Comparison of ENCODE assay signal across 22 cellular contexts in the genomic region with DNA sequence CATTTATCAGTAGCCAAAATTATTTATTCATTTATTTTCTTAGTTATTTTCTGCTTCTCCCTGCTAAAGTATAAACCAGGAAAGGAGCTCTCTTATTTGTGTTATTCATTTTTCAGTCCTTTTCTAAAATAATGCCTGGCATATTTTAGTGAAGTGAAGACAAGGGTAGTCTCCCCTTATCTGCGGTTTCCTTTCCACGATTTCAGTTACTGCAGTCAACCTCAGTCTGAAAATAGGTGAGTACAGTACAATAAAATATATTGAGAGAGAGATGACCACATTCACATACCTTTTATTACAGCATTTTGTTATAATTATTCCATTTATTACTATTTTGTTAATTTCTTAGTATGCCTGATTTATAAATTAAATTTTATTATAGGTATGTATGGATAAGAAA. TPM values are rescaled to one million over a fixed set of nuclear protein-coding genes. Genes with fewer than 3 reads are reported as not detected.
A peak's percentile ranks its signal among the peaks of the same experiment; 100 is the strongest.
DNase-seq lines count a peak whose midpoint lies in the region; ATAC-seq and TF ChIP-seq lines count a peak whose summit lies in the region.
"Had no signal": no experiment of that assay in that cellular context is flagged by ENCODE, and none has a peak within 500 bp of the region (broad histone marks: within the 10 kb centered on the region; RNA-seq: fewer than 3 reads in every experiment).

No MANE protein-coding gene starts in this region.

- H3K4me3 ChIP-seq in MM.1S (ENCODE audit: low read length) (no peak overlapping the region), ovary (no peak overlapping the region), smooth muscle cell (no peak overlapping the region)
- H3K4me3 ChIP-seq: BLaER1, GM12878 had no signal

- H3K4me1 ChIP-seq in MM.1S (ENCODE audit: low read length), result no peaks in the 10 kb centered on the region
- H3K4me1 ChIP-seq in ovary (ENCODE audit: insufficient read depth), result no peaks in the 10 kb centered on the region
- no peaks in the 10 kb centered on the region for H3K4me1 ChIP-seq in smooth muscle cell (ENCODE audit: low read depth)
- H3K4me1 ChIP-seq: BE2C had no signal

- no peaks in the 10 kb centered on the region for H4K20me1 ChIP-seq in MM.1S (ENCODE audit: insufficient read depth, low read length)
- no peaks in the 10 kb centered on the region for H4K20me1 ChIP-seq in smooth muscle cell (ENCODE audit: low read depth)
- H4K20me1 ChIP-seq: BLaER1 had no signal

- H3K4me3 Mint-ChIP-seq in activated T-cell treated with anti-CD3 and anti-CD28 coated beads, Interleukin-2, amount 50 U/mL, for 72 hours, result no peak overlapping the region
- H3K4me3 Mint-ChIP-seq: CD14-positive monocyte; CD4-positive, alpha-beta memory T cell; CD4-positive, CD25-positive, alpha-beta regulatory T cell; CD8-positive, alpha-beta memory T cell had no signal

- H3K27me3 ChIP-seq in MM.1S (replicated peaks; ENCODE audit: insufficient read depth, low read length) (no peaks in the 10 kb centered on the region), ovary (no peaks in the 10 kb centered on the region), smooth muscle cell (ENCODE audit: low read depth) (no peaks in the 10 kb centered on the region)
- H3K27me3 ChIP-seq: BE2C, BLaER1 had no signal

- H2AFZ ChIP-seq in MM.1S (ENCODE audit: low read length) (no peak overlapping the region), smooth muscle cell (ENCODE audit: low read depth) (no peak overlapping the region)

- 79 to 92% (median 80%) methylated on average over 2 of the region's 2 CpGs for WGBS in ovary, 3 donors
- WGBS in smooth muscle cell (ENCODE audit: low lambda C conversion rate), result 97% methylated on average over 2 of the region's 2 CpGs

- DNase-seq in activated T-cell treated with anti-CD3 and anti-CD28 coated beads, Interleukin-2, amount 50 U/mL, for 72 hours, result no peak
- DNase-seq in activated T-cell treated with anti-CD3 and anti-CD28 coated beads for 4 hours (no peak), MM.1S (peak; percentile 21), ovary (no peak), smooth muscle cell (lab: John Stamatoyannopoulos, UW; ENCODE audit: unreplicated experiment) (no peak)
- DNase-seq: 8988T; ACHN; BE2C; C1 segment of cervical spinal cord; CD4-positive, alpha-beta memory T cell; CD4-positive, CD25-positive, alpha-beta regulatory T cell; CD8-positive, alpha-beta memory T cell; COR-L47; DMS 273 treated with DMSO at 0.1 percent for 48 hours; DMS153; DMS79; DND-41; EL; GF-D8 had no signal

- H3K9me3 Mint-ChIP-seq in activated T-cell treated with anti-CD3 and anti-CD28 coated beads, Interleukin-2, amount 50 U/mL, for 72 hours, result no peaks in the 10 kb centered on the region

- H3K9ac ChIP-seq in MM.1S (ENCODE audit: low read length) (no peak overlapping the region), smooth muscle cell (ENCODE audit: low read depth) (no peak overlapping the region)
- H3K9ac ChIP-seq: BLaER1 had no signal

- no peaks in the 10 kb centered on the region for H3K9me2 ChIP-seq in MM.1S (replicated peaks; ENCODE audit: insufficient read depth, low read length)

- peaks cover 0 to under 1% of the 10 kb centered on the region in 2 donors for H3K36me3 Mint-ChIP-seq in activated T-cell treated with anti-CD3 and anti-CD28 coated beads, Interleukin-2, amount 50 U/mL, for 72 hours (ENCODE audit: insufficient read depth in 2 of 2)
- H3K36me3 Mint-ChIP-seq: CD14-positive monocyte had no signal

- no peak for TF ChIP-seq EP300 in ovary (IDR thresholded peaks at IDR 0.05)

- H3K27me3 Mint-ChIP-seq in activated T-cell treated with anti-CD3 and anti-CD28 coated beads, Interleukin-2, amount 50 U/mL, for 72 hours (ENCODE audit: low read depth), result no peaks in the 10 kb centered on the region

- no peaks in the 10 kb centered on the region for H3F3A ChIP-seq in MM.1S (ENCODE audit: insufficient read depth, low read length)
- no peaks in the 10 kb centered on the region for H3F3A ChIP-seq in smooth muscle cell (ENCODE audit: low read depth)

- intact Hi-C loops in ovary (cut with DNase I), result no loop called here

- ATAC-seq in activated T-cell treated with anti-CD3 and anti-CD28 coated beads, Interleukin-2, amount 50 U/mL, for 72 hours (replicated peaks in 1 of 2), result no peak
- ATAC-seq: GM12878 had no signal

- no peak for TF ChIP-seq POLR2A in ovary (IDR thresholded peaks at IDR 0.05)

- H3K4me1 Mint-ChIP-seq in activated T-cell treated with anti-CD3 and anti-CD28 coated beads, Interleukin-2, amount 50 U/mL, for 72 hours (ENCODE audit: low read depth), result no peaks in the 10 kb centered on the region
- H3K4me1 Mint-ChIP-seq: CD14-positive monocyte; CD4-positive, alpha-beta memory T cell; CD4-positive, CD25-positive, alpha-beta regulatory T cell; CD8-positive, alpha-beta memory T cell had no signal

- no peaks in the 10 kb centered on the region for H3K79me2 ChIP-seq in MM.1S (ENCODE audit: low read length)
- H3K79me2 ChIP-seq in smooth muscle cell (ENCODE audit: low read depth), result no peaks in the 10 kb centered on the region

- TF ChIP-seq CTCF in MM.1S (IDR thresholded peaks at IDR 0.05; ENCODE audit: low read length) (no peak), ovary (IDR thresholded peaks at IDR 0.05) (no peak), smooth muscle cell (IDR thresholded peaks at IDR 0.05; ENCODE audit: borderline replicate concordance, insufficient read depth, poor library complexity, severe bottlenecking) (no peak)

- H3K27ac ChIP-seq in MM.1S (ENCODE audit: low read length), result no peak overlapping the region
- no peak overlapping the region for H3K27ac ChIP-seq in ovary
- H3K27ac ChIP-seq in smooth muscle cell (ENCODE audit: low read depth), result no peak overlapping the region
- H3K27ac ChIP-seq: BLaER1 had no signal

- no peaks in the 10 kb centered on the region for H3K36me3 ChIP-seq in MM.1S (replicated peaks; ENCODE audit: insufficient read depth, low read length)
- no peaks in the 10 kb centered on the region for H3K36me3 ChIP-seq in ovary
- no peaks in the 10 kb centered on the region for H3K36me3 ChIP-seq in smooth muscle cell (ENCODE audit: low read depth)
- H3K36me3 ChIP-seq: BE2C had no signal

- peak overlapping the region; percentile 71 for H3K27ac Mint-ChIP-seq in activated T-cell treated with anti-CD3 and anti-CD28 coated beads, Interleukin-2, amount 50 U/mL, for 72 hours
- H3K27ac Mint-ChIP-seq: CD14-positive monocyte; CD4-positive, alpha-beta memory T cell; CD4-positive, CD25-positive, alpha-beta regulatory T cell; CD8-positive, alpha-beta memory T cell had no signal

- H3K9me3 ChIP-seq in MM.1S (replicated peaks; ENCODE audit: insufficient read depth, low read length), result no peaks in the 10 kb centered on the region
- no peaks in the 10 kb centered on the region for H3K9me3 ChIP-seq in ovary
- no peaks in the 10 kb centered on the region for H3K9me3 ChIP-seq in smooth muscle cell (replicated peaks; ENCODE audit: low read depth)
- H3K9me3 ChIP-seq: BE2C had no signal

- no peak overlapping the region for H3K4me2 ChIP-seq in MM.1S (ENCODE audit: low read depth, low read length)
- no peak overlapping the region for H3K4me2 ChIP-seq in smooth muscle cell
- H3K4me2 ChIP-seq: BLaER1 had no signal

RNA-seq across cellular contexts. Expression of a gene that starts 57.6 kb away (rescaled TPM):
- total RNA-seq in activated T-cell treated with anti-CD3 and anti-CD28 coated beads, Interleukin-2, amount 50 U/mL, for 72 hours, result under 1 TPM; 0.12 to 0.46 TPM
- total RNA-seq in ovary (under 1 TPM; 0.43 to 0.69 (median 0.48) TPM), smooth muscle cell (3.8 and 4.4 TPM in 2 replicates)
- polyA plus RNA-seq in ovary (1 to 10 TPM in 1 of 2 donors, under 1 TPM in 1; 0.75 to 1.0 TPM), smooth muscle cell (1.0 and 1.4 TPM in 2 replicates)
- polyA plus RNA-seq: CD14-positive monocyte; CD4-positive, alpha-beta memory T cell; CD8-positive, alpha-beta memory T cell had no signal

RNA-seq across cellular contexts. Expression of a gene that starts 57.9 kb away (rescaled TPM):
- total RNA-seq in activated T-cell treated with anti-CD3 and anti-CD28 coated beads, Interleukin-2, amount 50 U/mL, for 72 hours, result 1 to 10 TPM; 4.0 to 6.7 TPM
- total RNA-seq in ovary (10 to 100 TPM in 6 of 7 donors, 1 to 10 TPM in 1; 7.8 to 20.0 (median 14.7) TPM), smooth muscle cell (5.6 and 5.9 TPM in 2 replicates)
- polyA plus RNA-seq in ovary (10 to 100 TPM in 1 of 2 donors, 1 to 10 TPM in 1; 9.0 to 10.9 TPM), smooth muscle cell (1.8 and 2.8 TPM in 2 replicates)
